1 cellular context compared by ENCODE assay signal in the genomic region with DNA sequence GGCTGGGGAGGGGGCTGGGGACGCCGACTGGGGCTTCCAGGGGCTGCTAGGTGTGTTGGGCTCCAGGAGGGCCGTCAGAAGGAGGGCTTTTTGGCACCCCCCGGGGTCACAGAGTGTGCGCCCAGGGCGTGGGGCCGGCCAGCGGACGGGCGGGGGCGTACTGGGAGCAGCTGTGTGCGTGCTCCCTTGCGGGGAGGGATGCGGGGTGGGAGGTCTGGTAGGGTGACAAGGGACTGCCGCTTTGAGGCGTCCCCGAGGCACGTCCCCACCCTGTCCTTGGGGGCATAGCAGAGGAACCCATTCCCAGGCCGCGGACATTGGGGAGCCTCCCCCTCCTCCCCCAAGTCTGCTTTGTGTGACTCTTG.
TF ChIP-seq lines count a peak whose summit lies in the region.

No MANE protein-coding gene starts in this region.

TF ChIP-seq in HCT116, 20 proteins besides CTCF, POLR2A, EP300 and RAD21 (continued from another document):
- TF ChIP-seq, protein P1, sequence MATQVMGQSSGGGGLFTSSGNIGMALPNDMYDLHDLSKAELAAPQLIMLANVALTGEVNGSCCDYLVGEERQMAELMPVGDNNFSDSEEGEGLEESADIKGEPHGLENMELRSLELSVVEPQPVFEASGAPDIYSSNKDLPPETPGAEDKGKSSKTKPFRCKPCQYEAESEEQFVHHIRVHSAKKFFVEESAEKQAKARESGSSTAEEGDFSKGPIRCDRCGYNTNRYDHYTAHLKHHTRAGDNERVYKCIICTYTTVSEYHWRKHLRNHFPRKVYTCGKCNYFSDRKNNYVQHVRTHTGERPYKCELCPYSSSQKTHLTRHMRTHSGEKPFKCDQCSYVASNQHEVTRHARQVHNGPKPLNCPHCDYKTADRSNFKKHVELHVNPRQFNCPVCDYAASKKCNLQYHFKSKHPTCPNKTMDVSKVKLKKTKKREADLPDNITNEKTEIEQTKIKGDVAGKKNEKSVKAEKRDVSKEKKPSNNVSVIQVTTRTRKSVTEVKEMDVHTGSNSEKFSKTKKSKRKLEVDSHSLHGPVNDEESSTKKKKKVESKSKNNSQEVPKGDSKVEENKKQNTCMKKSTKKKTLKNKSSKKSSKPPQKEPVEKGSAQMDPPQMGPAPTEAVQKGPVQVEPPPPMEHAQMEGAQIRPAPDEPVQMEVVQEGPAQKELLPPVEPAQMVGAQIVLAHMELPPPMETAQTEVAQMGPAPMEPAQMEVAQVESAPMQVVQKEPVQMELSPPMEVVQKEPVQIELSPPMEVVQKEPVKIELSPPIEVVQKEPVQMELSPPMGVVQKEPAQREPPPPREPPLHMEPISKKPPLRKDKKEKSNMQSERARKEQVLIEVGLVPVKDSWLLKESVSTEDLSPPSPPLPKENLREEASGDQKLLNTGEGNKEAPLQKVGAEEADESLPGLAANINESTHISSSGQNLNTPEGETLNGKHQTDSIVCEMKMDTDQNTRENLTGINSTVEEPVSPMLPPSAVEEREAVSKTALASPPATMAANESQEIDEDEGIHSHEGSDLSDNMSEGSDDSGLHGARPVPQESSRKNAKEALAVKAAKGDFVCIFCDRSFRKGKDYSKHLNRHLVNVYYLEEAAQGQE (IDR thresholded peaks at IDR 0.05; ENCODE audit: low read depth) = no peak
- TF ChIP-seq ZFX (IDR thresholded peaks at IDR 0.05) (no peak), CEBPB (IDR thresholded peaks at IDR 0.05; ENCODE audit: low read depth) (no peak), EZH2 (IDR thresholded peaks at IDR 0.05) (no peak)
